In the genomic region with DNA sequence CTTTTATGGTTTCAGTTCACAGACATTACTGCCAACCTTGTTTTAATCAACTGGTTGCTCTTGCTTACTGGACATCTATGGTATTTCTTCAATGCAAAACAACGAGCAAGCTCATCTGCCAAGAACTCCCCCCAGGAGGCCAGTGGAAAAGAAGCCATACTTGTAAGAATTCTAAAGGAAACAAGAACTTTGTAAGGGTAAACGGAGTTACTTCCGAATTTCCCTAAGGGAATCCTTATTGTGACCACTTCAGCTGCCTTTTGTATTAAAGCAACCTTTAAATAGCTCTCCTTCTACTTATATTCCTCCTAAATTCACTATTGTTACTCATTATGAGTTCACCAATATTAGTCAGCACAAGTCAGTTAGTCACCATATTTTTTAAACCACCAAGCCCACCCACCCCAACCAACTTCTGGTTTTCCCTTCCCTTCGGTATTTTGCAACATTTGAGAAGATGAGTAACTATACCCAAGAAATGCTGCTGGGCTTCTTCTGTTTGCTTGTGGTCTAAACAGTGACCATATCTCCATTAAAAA, we compare ENCODE assay signal across 10 cellular contexts.
DNase-seq lines count a peak whose midpoint lies in the region; ATAC-seq and TF ChIP-seq lines count a peak whose summit lies in the region.
"Had no signal": no experiment of that assay in that cellular context is flagged by ENCODE, and none has a peak within 500 bp of the region (broad histone marks: within the 10 kb centered on the region; RNA-seq: fewer than 3 reads in every experiment).

No MANE protein-coding gene starts in this region.

- no peaks in the 10 kb centered on the region for H3K36me3 Mint-ChIP-seq in T-cell

- no peaks in the 10 kb centered on the region for H3K9me3 ChIP-seq in uterus
- H3K9me3 ChIP-seq: lower lobe of right lung had no signal

- peak overlapping the region; percentile 49 to 83 for H3K27ac Mint-ChIP-seq in T-cell

- ATAC-seq in T-cell (replicated peaks in 1 of 4) (no peak), HG02798 (IDR thresholded peaks at IDR 0.05; ENCODE audit: poor library complexity, unreplicated experiment) (no peak)
- ATAC-seq: lower lobe of right lung had no signal

- H3K36me3 ChIP-seq in uterus: no peaks in the 10 kb centered on the region
- H3K36me3 ChIP-seq: lower lobe of right lung had no signal

- intact Hi-C loops in uterus (cut with DNase I; ENCODE audit: low total_unique reads): no loop called here

- no peaks in the 10 kb centered on the region for H3K9me3 Mint-ChIP-seq in T-cell

- peaks cover 34 to 72% (median 68%) of the 10 kb centered on the region in 3 donors for H3K4me1 Mint-ChIP-seq in T-cell

- no peaks in the 10 kb centered on the region for H3K4me1 ChIP-seq in uterus
- H3K4me1 ChIP-seq: lower lobe of right lung had no signal

- TF ChIP-seq POLR2A in uterus (IDR thresholded peaks at IDR 0.05): no peak

- CTCF ChIA-PET in T-cell (lab: Charles Lee): interaction anchor here (0.7 kb wide), 3 partner anchors 39 to 839 kb away, joined by 3 to 4 read pairs (median 4); no protein-coding TSS in a partner anchor

- peaks cover 0 to 12% of the 10 kb centered on the region in 2 donors for H3K27me3 Mint-ChIP-seq in T-cell

- no peak for TF ChIP-seq CTCF in uterus (IDR thresholded peaks at IDR 0.05)

- H3K27ac ChIP-seq in epithelial cell of prostate (peak overlapping the region; percentile 96), uterus (peak overlapping the region; percentile 40 to 53)
- H3K27ac ChIP-seq: lower lobe of right lung, VCaP had no signal

- POLR2A ChIA-PET in T-cell (lab: Charles Lee): no interaction called here

- peak; percentile 9 to 30 for DNase-seq in stimulated activated CD8-positive, alpha-beta memory T cell treated with anti-CD3 and anti-CD28 coated beads, Interleukin-7, amount 100 ng/mL, for 4 hours (ENCODE audit: low read depth in 2 of 2)
- DNase-seq in stimulated activated CD8-positive, alpha-beta memory T cell treated with anti-CD3 and anti-CD28 coated beads, Interleukin-4, amount 100 ng/mL, for 48 hours: no peak
- no peak for DNase-seq in T-cell
- DNase-seq in epithelial cell of prostate (ENCODE audit: low read depth, low spot score): peak; percentile 56
- DNase-seq in uterus: no peak
- no peak for DNase-seq in GF-D8 (lab: John Stamatoyannopoulos, UW)
- DNase-seq in superior temporal gyrus (ENCODE audit: extremely low spot score): no peak
- DNase-seq: lower lobe of right lung had no signal

- H3K4me3 Mint-ChIP-seq in T-cell: no peak overlapping the region

- no peak overlapping the region for H3K4me3 ChIP-seq in uterus
- H3K4me3 ChIP-seq: lower lobe of right lung had no signal

- H3K27me3 ChIP-seq in uterus: no peaks in the 10 kb centered on the region

Comparison
In these comparisons a context has a peak if more than half of its experiments do, and no peak if none do; other contexts are left out.
1. DNase-seq: peak in stimulated activated CD8-positive, alpha-beta memory T cell treated with anti-CD3 and anti-CD28 coated beads, Interleukin-7, amount 100 ng/mL, for 4 hours (2 of 2) and epithelial cell of prostate (single experiment); none in stimulated activated CD8-positive, alpha-beta memory T cell treated with anti-CD3 and anti-CD28 coated beads, Interleukin-4, amount 100 ng/mL, for 48 hours (single experiment), T-cell (0 of 34), uterus (0 of 2), GF-D8 (single experiment) and superior temporal gyrus (single experiment).